In genomic region chr12:90174198-90174510, GRCh38 we compare ENCODE assay signal across 12 cellular contexts.
DNase-seq lines count a peak whose midpoint lies in the region; ATAC-seq, FAIRE-seq and TF ChIP-seq lines count a peak whose summit lies in the region.
"Had no signal": no experiment of that assay in that cellular context is flagged by ENCODE, and none has a peak within 500 bp of the region (broad histone marks: within the 10 kb centered on the region; RNA-seq: fewer than 3 reads in every experiment).

No MANE protein-coding gene starts in this region.

- no peaks in the 10 kb centered on the region for H3K27me3 Mint-ChIP-seq in glutamatergic neuron (ENCODE audit: unreplicated experiment)

- DNase-seq in DMS53 (lab: John Stamatoyannopoulos, UW) (peak; percentile 52), NCI-H446 (lab: John Stamatoyannopoulos, UW) (peak; percentile 11 to 78), glutamatergic neuron (no peak), NCI-H2081 treated with DMSO at 0.1 percent for 48 hours (lab: John Stamatoyannopoulos, UW) (no peak), posterior vena cava (ENCODE audit: low spot score) (no peak), D721Med (ENCODE audit: insufficient read length, low spot score) (no peak)
- DNase-seq: activated CD8-positive, alpha-beta memory T cell treated with anti-CD3 and anti-CD28 coated beads, Interleukin-2, amount 50 U/mL, for 4 hours; left lung; Right ventricle myocardium superior; transverse colon had no signal

- TF ChIP-seq CTCF in glutamatergic neuron (IDR thresholded peaks at IDR 0.05; ENCODE audit: partially characterized antibody, unreplicated experiment) (no peak), D721Med (IDR thresholded peaks at IDR 0.05; ENCODE audit: insufficient read depth, missing control alignments) (no peak)

- H3K27ac Mint-ChIP-seq in glutamatergic neuron (ENCODE audit: unreplicated experiment), result peak overlapping the region; percentile 56

- ATAC-seq in GM19463 (IDR thresholded peaks at IDR 0.05; ENCODE audit: unreplicated experiment) (peak; percentile 82), HG02763 (IDR thresholded peaks at IDR 0.05; ENCODE audit: unreplicated experiment) (no peak)
- ATAC-seq: left lung had no signal

- peaks cover 11% of the 10 kb centered on the region for H3K4me1 Mint-ChIP-seq in glutamatergic neuron (ENCODE audit: low read depth, unreplicated experiment)

- H3K4me3 Mint-ChIP-seq in glutamatergic neuron (ENCODE audit: unreplicated experiment), result no peak overlapping the region

- H3K36me3 Mint-ChIP-seq in glutamatergic neuron (ENCODE audit: unreplicated experiment), result no peaks in the 10 kb centered on the region

- H3K9me3 Mint-ChIP-seq in glutamatergic neuron (ENCODE audit: unreplicated experiment), result no peaks in the 10 kb centered on the region

- intact Hi-C loops in posterior vena cava (cut with DNase I), result no loop called here

- no peak for FAIRE-seq in D721Med (lab: Jason Lieb, UNC)

Comparison
In these comparisons a context has a peak if more than half of its experiments do, and no peak if none do; other contexts are left out.
1. DNase-seq: peak in DMS53 (single experiment) and NCI-H446 (2 of 2); none in glutamatergic neuron (single experiment), NCI-H2081 treated with DMSO at 0.1 percent for 48 hours (single experiment), posterior vena cava (single experiment) and D721Med (single experiment).